Comparison of ENCODE assay signal across 8 cellular contexts in genomic region chrX:155086202-155086840, GRCh38. TPM values are rescaled to one million over a fixed set of nuclear protein-coding genes. Genes with fewer than 3 reads are reported as not detected.
DNase-seq lines count a peak whose midpoint lies in the region; ATAC-seq and TF ChIP-seq lines count a peak whose summit lies in the region.

No MANE protein-coding gene starts in this region.

- H3K27ac ChIP-seq in MM.1S (ENCODE audit: low read length): no peak overlapping the region

- intact Hi-C loops in lower leg skin (cut with DNase I; ENCODE audit: low total_unique reads): no loop called here

- H3K27me3 ChIP-seq in MM.1S (replicated peaks; ENCODE audit: insufficient read depth, low read length): no peaks in the 10 kb centered on the region

- no peaks in the 10 kb centered on the region; the same call in 1 of the 2 replicates for H3K36me3 ChIP-seq in MM.1S (replicated peaks; ENCODE audit: insufficient read depth, low read length)

- H3K9me2 ChIP-seq in MM.1S (replicated peaks; ENCODE audit: insufficient read depth, low read length): no peaks in the 10 kb centered on the region

- no peak for ATAC-seq in HG03460 (IDR thresholded peaks at IDR 0.05; ENCODE audit: unreplicated experiment)

- H4K20me1 ChIP-seq in MM.1S (ENCODE audit: insufficient read depth, low read length): no peaks in the 10 kb centered on the region

- no peaks in the 10 kb centered on the region for H3K79me2 ChIP-seq in MM.1S (ENCODE audit: low read length)

- no peak overlapping the region for H3K9ac ChIP-seq in MM.1S (ENCODE audit: low read length)

- TF ChIP-seq CTCF in MM.1S (IDR thresholded peaks at IDR 0.05; ENCODE audit: low read length) (peak; percentile 44), lower leg skin (IDR thresholded peaks at IDR 0.05) (no peak)

- H3F3A ChIP-seq in MM.1S (ENCODE audit: insufficient read depth, low read length): no peaks in the 10 kb centered on the region

- TF ChIP-seq POLR2A in lower leg skin (IDR thresholded peaks at IDR 0.05): no peak

- H3K4me3 ChIP-seq in MM.1S (ENCODE audit: low read length) (no peak overlapping the region), lower leg skin (ENCODE audit: low read depth, poor library complexity, severe bottlenecking) (no peak overlapping the region)

- no peaks in the 10 kb centered on the region for H3K4me1 ChIP-seq in MM.1S (ENCODE audit: low read length)

- H3K4me2 ChIP-seq in MM.1S (ENCODE audit: low read depth, low read length): no peak overlapping the region

- DNase-seq in ELR (ENCODE audit: low read depth) (peak; percentile 47), MM.1S (peak; percentile 16), hepatic stellate cell (ENCODE audit: low spot score) (peak; percentile 16), hippocampal formation (lab: John Stamatoyannopoulos, UW) (no peak), lower leg skin (ENCODE audit: low spot score in 2 of 2) (no peak)
- peak; percentile 37 for DNase-seq in activated T-cell treated with anti-CD3 and anti-CD28 coated beads, Interleukin-2, amount 50 U/mL, for 1 hour
- DNase-seq in stimulated activated CD8-positive, alpha-beta memory T cell treated with anti-CD3 and anti-CD28 coated beads, Interleukin-15, amount 100 ng/mL, for 1 hour (ENCODE audit: low read depth): peak; percentile 12

- no peak overlapping the region for H2AFZ ChIP-seq in MM.1S (ENCODE audit: low read length)

- H3K9me3 ChIP-seq in MM.1S (replicated peaks; ENCODE audit: insufficient read depth, low read length): no peaks in the 10 kb centered on the region

- 80 to 82% methylated on average over 22 to 24 of the region's 24 CpGs for WGBS in lower leg skin, 2 donors

RNA-seq across cellular contexts. Expression of gene BRCC3, which starts 15.0 kb away (rescaled TPM):
- total RNA-seq in lower leg skin: 10 to 100 TPM in 3 of 4 donors, 1 to 10 TPM in 1; 8.2 to 14.1 (median 11.6) TPM

RNA-seq across cellular contexts. Expression of gene CMC4, which starts 15.4 kb away (rescaled TPM):
- total RNA-seq in lower leg skin: 10 to 100 TPM; 17.8 to 22.2 (median 18.5) TPM

RNA-seq across cellular contexts. Expression of gene MTCP1, which starts 15.4 kb away (rescaled TPM):
- 1 to 10 TPM; 1.0 to 1.6 (median 1.3) TPM for total RNA-seq in lower leg skin

RNA-seq across cellular contexts. Expression of gene FUNDC2, which starts 59.7 kb away (rescaled TPM):
- total RNA-seq in lower leg skin: 10 to 100 TPM; 21.1 to 35.8 (median 27.3) TPM

Comparison
In these comparisons a context has a peak if more than half of its experiments do, and no peak if none do; other contexts are left out.
1. DNase-seq: peak in ELR (single experiment), MM.1S (single experiment), activated T-cell treated with anti-CD3 and anti-CD28 coated beads, Interleukin-2, amount 50 U/mL, for 1 hour (single experiment), hepatic stellate cell (single experiment) and stimulated activated CD8-positive, alpha-beta memory T cell treated with anti-CD3 and anti-CD28 coated beads, Interleukin-15, amount 100 ng/mL, for 1 hour (single experiment); none in hippocampal formation (0 of 2) and lower leg skin (0 of 2).